ENCODE assay signal across 18 cellular contexts in genomic region chr13:51674276-51674675, GRCh38.
DNase-seq lines count a peak whose midpoint lies in the region; ATAC-seq and TF ChIP-seq lines count a peak whose summit lies in the region.
"Had no signal": no experiment of that assay in that cellular context is flagged by ENCODE, and none has a peak within 500 bp of the region (broad histone marks: within the 10 kb centered on the region; RNA-seq: fewer than 3 reads in every experiment).

No MANE protein-coding gene starts in this region.

- ATAC-seq in PC-3: peak; percentile 92
- ATAC-seq in aorta (ENCODE audit: low FRiP score): no peak
- ATAC-seq in GM18907 (IDR thresholded peaks at IDR 0.05; ENCODE audit: unreplicated experiment): no peak
- ATAC-seq: left ventricle myocardium superior; stimulated activated naive CD8-positive, alpha-beta T cell treated with anti-CD3 and anti-CD28 coated beads, Interleukin-15, Interleukin-2, amounts not matched to agents 100 U/mL and 50 U/mL, for 24 hours had no signal

- no peak overlapping the region for H3K18ac ChIP-seq in H9 (ENCODE audit: insufficient read length, low read depth, low read length)

- peaks cover 29 to 32% of the 10 kb centered on the region in 2 experiments for H3K4me1 Mint-ChIP-seq in H9

- H3K56ac ChIP-seq in H9 (ENCODE audit: insufficient read length, low read depth, low read length): no peak overlapping the region

- H3K79me2 ChIP-seq in H9 (ENCODE audit: insufficient read depth, low read length) (peaks cover 5% of the 10 kb centered on the region; the same call in 1 of the 2 replicates), PC-3 (ENCODE audit: low read length) (peaks cover 40% of the 10 kb centered on the region)

- H3K9me2 ChIP-seq in PC-3 (replicated peaks; ENCODE audit: low read length): no peaks in the 10 kb centered on the region

- no peak overlapping the region for H3K23ac ChIP-seq in H9 (ENCODE audit: insufficient read length, low read depth, low read length)

- H3K4ac ChIP-seq in H9 (ENCODE audit: low read depth, low read length): no peak overlapping the region

- H2BK12ac ChIP-seq in H9 (ENCODE audit: insufficient read length, low read depth, low read length): no peak overlapping the region

- H3K27ac ChIP-seq in H9 (ENCODE audit: insufficient read length, low read depth, low read length) (no peak overlapping the region), PC-3 (ENCODE audit: low read length) (peak overlapping the region; percentile 83), prostate gland (peak overlapping the region; percentile 71 to 72), aorta (ENCODE audit: low read depth in 1 of 2, low read length in 2 of 2) (no peak overlapping the region)
- H3K27ac ChIP-seq: BLaER1 treated with 17β-estradiol and CSF1 and Interleukin-3, amounts not matched to agents 10 nM and 100 nM; ovary had no signal

- POLR2A ChIA-PET in PC-3 (lab: Charles Lee; ENCODE audit: unreplicated experiment): no interaction called here

- no peaks in the 10 kb centered on the region for H3K79me1 ChIP-seq in H9 (ENCODE audit: insufficient read depth, low read depth, low read length, poor library complexity, severe bottlenecking)

- H3K9me3 ChIP-seq in H9 (ENCODE audit: control insufficient read depth, low read depth, low read length): no peaks in the 10 kb centered on the region
- H3K9me3 ChIP-seq in PC-3 (ENCODE audit: low read length): no peaks in the 10 kb centered on the region
- H3K9me3 ChIP-seq in prostate gland: no peaks in the 10 kb centered on the region
- H3K9me3 ChIP-seq in aorta (ENCODE audit: control insufficient read depth, low read length): no peaks in the 10 kb centered on the region
- H3K9me3 ChIP-seq: ovary had no signal

- H4K5ac ChIP-seq in H9 (ENCODE audit: insufficient read length, low read depth, low read length): no peak overlapping the region

- H3F3A ChIP-seq in PC-3 (ENCODE audit: low read length, unreplicated experiment): no peaks in the 10 kb centered on the region

- DNase-seq in H9: no peak
- DNase-seq in PC-3: peak; percentile 88
- DNase-seq in iPS-NIHi11 (ENCODE audit: low spot score): peak; percentile 48
- DNase-seq in prostate gland (ENCODE audit: low spot score): peak; percentile 90
- no peak for DNase-seq in RPMI8226
- DNase-seq in aorta: no peak
- no peak for DNase-seq in activated effector memory CD4-positive, alpha-beta T cell treated with Interleukin-2 at 50 U/mL for 16 hours
- DNase-seq: activated CD8-positive, alpha-beta memory T cell treated with anti-CD3 and anti-CD28 coated beads, Interleukin-2, amount 50 U/mL, for 4 hours; dermis blood vessel endothelial cell; Kasumi-1; left ventricle myocardium superior; NCI-H226; ovary; SHP77; stimulated activated CD4-positive, alpha-beta T cell treated with anti-CD3 and anti-CD28 coated beads, Interleukin-2, amount 100 ng/mL, for 48 hours; stimulated activated naive CD8-positive, alpha-beta T cell treated with anti-CD3 and anti-CD28 coated beads, Interleukin-15, Interleukin-2, amounts not matched to agents 100 U/mL and 50 U/mL, for 24 hours had no signal

- intact Hi-C loops in PC-3 (cut with micrococcal nuclease): no loop called here
- intact Hi-C loops in prostate gland (cut with DNase I): no loop called here
- intact Hi-C loops in aorta (cut with DNase I): loop anchor here (10.0 kb wide), 1 partner anchor 51 kb away; no protein-coding TSS in a partner anchor

- H2AFZ ChIP-seq in H9 (ENCODE audit: low read length) (no peak overlapping the region), PC-3 (ENCODE audit: low read length) (peak overlapping the region; percentile 68)

- H3K27ac Mint-ChIP-seq in H9: peak overlapping the region; percentile 9 to 32 (median 22); a peak in 3 of 7 replicates

- no peak overlapping the region for H2BK120ac ChIP-seq in H9 (ENCODE audit: low read depth, low read length, poor library complexity, severe bottlenecking)

- no peak overlapping the region for H4K8ac ChIP-seq in H9 (replicated peaks; ENCODE audit: insufficient read length, low read depth, low read length)

- WGBS in H9 (ENCODE audit: extremely low coverage, insufficient read length, low lambda C conversion rate): no CpG with 5 or more reads among the region's 5 CpGs
- WGBS in prostate gland: 56% methylated on average over 5 of the region's 5 CpGs
- 83 to 87% methylated on average over 5 of the region's 5 CpGs for WGBS in aorta, 2 donors

- no peaks in the 10 kb centered on the region for H3K23me2 ChIP-seq in H9 (ENCODE audit: insufficient read length, low read depth, low read length, poor library complexity, severe bottlenecking)

- H3K36me3 Mint-ChIP-seq in H9 (ENCODE audit: insufficient read depth in 1 of 3, low read depth in 3 of 3): peaks cover 0 to 9% (median 6%) of the 10 kb centered on the region in 3 experiments; a peak in 5 of 7 replicates

- H4K91ac ChIP-seq in H9 (ENCODE audit: insufficient read length, low read depth, low read length): no peak overlapping the region

- H3K27me3 ChIP-seq in H9 (ENCODE audit: insufficient read depth, low read length) (no peaks in the 10 kb centered on the region), PC-3 (ENCODE audit: low read length) (no peaks in the 10 kb centered on the region), prostate gland (replicated peaks; ENCODE audit: insufficient read depth) (no peaks in the 10 kb centered on the region), aorta (ENCODE audit: control insufficient read depth in 1 of 2, insufficient read depth in 2 of 2, low read length in 1 of 2) (no peaks in the 10 kb centered on the region)
- H3K27me3 ChIP-seq: BLaER1 treated with 17β-estradiol and CSF1 and Interleukin-3, amounts not matched to agents 10 nM and 100 nM; ovary had no signal

- H2AK5ac ChIP-seq in H9 (ENCODE audit: insufficient read length, low read length): no peak overlapping the region

- H3K4me2 ChIP-seq in H9 (ENCODE audit: insufficient read depth, insufficient read length, low read length) (no peak overlapping the region), PC-3 (ENCODE audit: low read length) (peak overlapping the region; percentile 84)

- no peak overlapping the region for H2BK15ac ChIP-seq in H9 (ENCODE audit: low read depth, low read length)

- H3K4me3 Mint-ChIP-seq in H9: no peak overlapping the region

- H3K36me3 ChIP-seq in PC-3 (ENCODE audit: low read depth, low read length): no peaks in the 10 kb centered on the region
- no peaks in the 10 kb centered on the region for H3K36me3 ChIP-seq in prostate gland
- no peaks in the 10 kb centered on the region for H3K36me3 ChIP-seq in aorta (ENCODE audit: control insufficient read depth in 1 of 2, insufficient read depth in 2 of 2, low read length in 1 of 2)
- H3K36me3 ChIP-seq: ovary had no signal

- no peaks in the 10 kb centered on the region; the same call in 1 of the 2 replicates for H3K27me3 Mint-ChIP-seq in H9 (ENCODE audit: low read depth)

- H2BK20ac ChIP-seq in H9 (ENCODE audit: low read depth, low read length, poor library complexity, severe bottlenecking): no peak overlapping the region

- H2BK5ac ChIP-seq in H9 (ENCODE audit: insufficient read length, low read length): no peak overlapping the region

- TF ChIP-seq POLR2A in prostate gland (IDR thresholded peaks at IDR 0.05): no peak

- no peak overlapping the region for H3T11ph ChIP-seq in H9 (ENCODE audit: low read length)

- TF ChIP-seq CTCF in H9 (conservative IDR thresholded peaks at IDR 0.05) (no peak), PC-3 (conservative IDR thresholded peaks at IDR 0.05; ENCODE audit: low read depth, low read length) (no peak), prostate gland (IDR thresholded peaks at IDR 0.05) (no peak)

- H3K9ac ChIP-seq in H9 (ENCODE audit: extremely low read depth, insufficient read length, low read length): no peak overlapping the region
- H3K9ac ChIP-seq in PC-3 (ENCODE audit: low read length): 0 out of 2 replicates have a peak overlapping the region, but pooled peaks have one; percentile 23
- H3K9ac ChIP-seq: BLaER1 treated with 17β-estradiol and CSF1 and Interleukin-3, amounts not matched to agents 10 nM and 100 nM had no signal

- H4K20me1 ChIP-seq in H9 (ENCODE audit: control insufficient read depth, insufficient read depth, insufficient read length) (no peaks in the 10 kb centered on the region), PC-3 (ENCODE audit: low read length) (no peaks in the 10 kb centered on the region)

- H3K4me3 ChIP-seq in PC-3 (ENCODE audit: low read length) (peak overlapping the region; percentile 52), prostate gland (no peak overlapping the region), aorta (ENCODE audit: low read length in 2 of 2) (no peak overlapping the region)
- H3K4me3 ChIP-seq: BLaER1 treated with 17β-estradiol and CSF1 and Interleukin-3, amounts not matched to agents 10 nM and 100 nM; ovary had no signal

- peaks cover 0 to 6% of the 10 kb centered on the region in 2 experiments; a peak in 1 of 5 replicates for H3K9me3 Mint-ChIP-seq in H9

- no TSS peak for BruUV-seq in PC-3 (replicated peaks; lab: Mats Ljungman, UMichigan)

- CTCF ChIA-PET in PC-3 (lab: Charles Lee): no interaction called here

- H3K4me1 ChIP-seq in H9 (ENCODE audit: insufficient read depth, low read length) (no peaks in the 10 kb centered on the region; the same call in 1 of the 2 replicates), PC-3 (ENCODE audit: insufficient read depth, low read length) (peaks cover 22% of the 10 kb centered on the region), prostate gland (replicated peaks) (no peaks in the 10 kb centered on the region), aorta (ENCODE audit: control insufficient read depth in 1 of 2, insufficient read depth in 2 of 2, low read length in 2 of 2) (peaks cover 3 to 4% of the 10 kb centered on the region in 2 donors)

- no peak overlapping the region for H3K14ac ChIP-seq in H9 (ENCODE audit: insufficient read depth, low read length)

Comparison
In these comparisons a context has a peak if more than half of its experiments do, and no peak if none do; other contexts are left out.
1. DNase-seq: peak in PC-3 (single experiment), iPS-NIHi11 (single experiment) and prostate gland (single experiment); none in H9 (single experiment), RPMI8226 (single experiment), aorta (0 of 2) and activated effector memory CD4-positive, alpha-beta T cell treated with Interleukin-2 at 50 U/mL for 16 hours (single experiment).
2. H3K27ac ChIP-seq: peak in PC-3 (single experiment) and prostate gland (2 of 2); none in H9 (single experiment) and aorta (0 of 2).
3. intact Hi-C loops: an anchor here in aorta (10.0 kb wide); none called in PC-3 and prostate gland.